Comparison of ENCODE assay signal across 24 cellular contexts in the genomic region with DNA sequence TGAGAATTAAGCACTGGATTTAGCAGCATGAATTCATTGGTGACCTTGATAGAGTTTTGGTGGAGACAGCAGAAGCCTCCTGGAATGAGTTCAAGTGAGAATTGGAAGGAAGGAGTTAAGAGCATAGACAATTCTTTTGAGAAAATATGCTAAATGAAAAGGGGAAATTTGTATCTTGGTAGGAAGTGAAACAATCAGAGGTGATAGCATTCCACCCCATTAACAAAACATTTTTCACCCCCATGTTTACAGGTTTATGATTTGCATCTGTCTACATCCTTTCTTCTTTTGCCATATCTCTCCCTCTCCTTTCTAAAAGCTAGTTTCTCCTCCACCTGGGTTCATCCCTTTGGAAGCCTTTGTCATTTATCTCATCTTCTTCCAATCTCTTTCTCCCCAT. TPM values are rescaled to one million over a fixed set of nuclear protein-coding genes. Genes with fewer than 3 reads are reported as not detected.
DNase-seq lines count a peak whose midpoint lies in the region; ATAC-seq, FAIRE-seq and TF ChIP-seq lines count a peak whose summit lies in the region.
"Had no signal": no experiment of that assay in that cellular context is flagged by ENCODE, and none has a peak within 500 bp of the region (broad histone marks: within the 10 kb centered on the region; RNA-seq: fewer than 3 reads in every experiment).

No MANE protein-coding gene starts in this region.

- ATAC-seq in GM21390 (IDR thresholded peaks at IDR 0.05; ENCODE audit: unreplicated experiment) (peak; percentile 29), HG02759 (IDR thresholded peaks at IDR 0.05; ENCODE audit: unreplicated experiment) (no peak)
- ATAC-seq: HCT116, Panc1, SK-N-SH treated with all-trans-retinoic acid at 6 μM for 48 hours had no signal

- TF ChIP-seq EP300 in SK-N-SH (IDR thresholded peaks at IDR 0.05; ENCODE audit: borderline replicate concordance in 1 of 2, low read depth in 1 of 2, low read length in 1 of 2), result no peak

- H3K9me3 ChIP-seq in A673 (ENCODE audit: low read depth, low read length, poor library complexity, severe bottlenecking) (no peaks in the 10 kb centered on the region), SK-N-SH (no peaks in the 10 kb centered on the region)
- H3K9me3 ChIP-seq: MG63 had no signal

- TF ChIP-seq RAD21 in SK-N-SH (IDR thresholded peaks at IDR 0.05; ENCODE audit: low read length), result no peak

- intact Hi-C loops in A673 (cut with micrococcal nuclease; ENCODE audit: unreplicated experiment), result no loop called here

- BruUV-seq in A673 (replicated peaks; lab: Mats Ljungman, UMichigan), result no TSS peak

- no peaks in the 10 kb centered on the region for H4K20me1 ChIP-seq in SK-N-SH (ENCODE audit: insufficient read depth)

- no peaks in the 10 kb centered on the region for H3K9me2 ChIP-seq in SK-N-SH

- no peaks in the 10 kb centered on the region for H3K27me3 Mint-ChIP-seq in activated naive CD8-positive, alpha-beta T cell treated with anti-CD3 and anti-CD28 coated beads for 36 hours
- H3K27me3 Mint-ChIP-seq: CD8-positive, alpha-beta memory T cell had no signal

- FAIRE-seq in GM18507 (lab: Jason Lieb, UNC), result peak; percentile 24

- H3K36me3 Mint-ChIP-seq in activated naive CD8-positive, alpha-beta T cell treated with anti-CD3 and anti-CD28 coated beads for 36 hours, result peaks cover 2% of the 10 kb centered on the region

- no peak overlapping the region for H3K4me3 Mint-ChIP-seq in activated naive CD8-positive, alpha-beta T cell treated with anti-CD3 and anti-CD28 coated beads for 36 hours
- H3K4me3 Mint-ChIP-seq: CD8-positive, alpha-beta memory T cell had no signal

- H3K27ac ChIP-seq in A673 (ENCODE audit: low read depth, low read length, poor library complexity, severe bottlenecking), result no peak overlapping the region
- no peak overlapping the region for H3K27ac ChIP-seq in SK-N-SH (ENCODE audit: low read depth in 2 of 2, low read length in 1 of 2)
- H3K27ac ChIP-seq: 22Rv1, C4-2B had no signal

- H3K27me3 ChIP-seq in A673 (replicated peaks; ENCODE audit: insufficient read depth, low read depth, low read length, poor library complexity) (no peaks in the 10 kb centered on the region), SK-N-SH (ENCODE audit: insufficient read depth) (no peaks in the 10 kb centered on the region)
- H3K27me3 ChIP-seq: MG63 had no signal

- no peak overlapping the region for H3K4me2 ChIP-seq in SK-N-SH

- no peak overlapping the region for H3K9ac ChIP-seq in SK-N-SH

- H3K4me1 ChIP-seq in A673 (ENCODE audit: insufficient read depth, low read length, poor library complexity, severe bottlenecking) (peaks cover 10% of the 10 kb centered on the region), SK-N-SH (ENCODE audit: control insufficient read depth in 1 of 2, insufficient read depth in 2 of 2, low read depth in 1 of 2, low read length in 1 of 2) (no peaks in the 10 kb centered on the region; a peak in 1 of 4 replicates)

- no peaks in the 10 kb centered on the region for H3K36me3 ChIP-seq in A673 (ENCODE audit: insufficient read depth, low read length, poor library complexity, severe bottlenecking)
- H3K36me3 ChIP-seq in SK-N-SH (replicated peaks in 1 of 2; ENCODE audit: control insufficient read depth in 1 of 2, insufficient read depth in 2 of 2, low read length in 1 of 2), result no peaks in the 10 kb centered on the region
- H3K36me3 ChIP-seq: MG63 had no signal

- no peaks in the 10 kb centered on the region for H3F3A ChIP-seq in SK-N-SH (replicated peaks; ENCODE audit: insufficient read depth)

- CTCF ChIA-PET in A673 (lab: Charles Lee), result no interaction called here
- CTCF ChIA-PET in SK-N-SH (lab: Yijun Ruan, JAX), result no interaction called here

- H3K79me2 ChIP-seq in SK-N-SH (ENCODE audit: insufficient read depth), result no peaks in the 10 kb centered on the region

- POLR2A ChIA-PET in A673 (lab: Charles Lee; ENCODE audit: low non-redundant PET), result no interaction called here
- POLR2A ChIA-PET in SK-N-SH (lab: Yijun Ruan, JAX), result no interaction called here

- H3K27ac Mint-ChIP-seq in activated naive CD8-positive, alpha-beta T cell treated with anti-CD3 and anti-CD28 coated beads for 36 hours, result no peak overlapping the region
- H3K27ac Mint-ChIP-seq: CD8-positive, alpha-beta memory T cell had no signal

- TF ChIP-seq CTCF in A673 (conservative IDR thresholded peaks at IDR 0.05; ENCODE audit: low read depth, low read length) (no peak), SK-N-SH (IDR thresholded peaks at IDR 0.05) (no peak)

- no peak overlapping the region for H2AFZ ChIP-seq in SK-N-SH (ENCODE audit: low read depth)

- peaks cover 4% of the 10 kb centered on the region for H3K9me3 Mint-ChIP-seq in activated naive CD8-positive, alpha-beta T cell treated with anti-CD3 and anti-CD28 coated beads for 36 hours

- H3K4me1 Mint-ChIP-seq in activated naive CD8-positive, alpha-beta T cell treated with anti-CD3 and anti-CD28 coated beads for 36 hours, result peaks cover 3% of the 10 kb centered on the region

- H3K4me3 ChIP-seq in A673 (ENCODE audit: low read depth, low read length, poor library complexity, severe bottlenecking) (no peak overlapping the region), SK-N-SH (ENCODE audit: low read depth in 2 of 2, low read length in 1 of 2) (no peak overlapping the region)
- H3K4me3 ChIP-seq: MG63 had no signal

- peak; percentile 16 for DNase-seq in A673 (ENCODE audit: low spot score)
- no peak for DNase-seq in GM18507 (ENCODE audit: extremely low spot score, insufficient read length, low read depth)
- DNase-seq in NCI-H82 treated with DMSO at 0.1 percent for 48 hours (lab: John Stamatoyannopoulos, UW; ENCODE audit: unreplicated experiment), result peak; percentile 81
- no peak for DNase-seq in activated naive CD8-positive, alpha-beta T cell treated with anti-CD3 and anti-CD28 coated beads for 36 hours
- DNase-seq in midbrain (lab: John Stamatoyannopoulos, UW), result no peak
- DNase-seq in SK-N-SH, result no peak
- DNase-seq: Calu3; CD8-positive, alpha-beta memory T cell; EL; GF-D8; GOT3; MG63; NCI-H1417; NCI-H187; NCI-H446; NCI-H526 treated with DMSO at 0.1 percent for 48 hours; SIG-M5 had no signal

TF ChIP-seq in SK-N-SH, 30 proteins besides CTCF, POLR2A, EP300 and RAD21 (continues in another document):
- no peak for TF ChIP-seq PBX3 (IDR thresholded peaks at IDR 0.05)
- no peak for TF ChIP-seq SMC3 (IDR thresholded peaks at IDR 0.05; ENCODE audit: low read depth, low read length)
- TF ChIP-seq FOSL2 (IDR thresholded peaks at IDR 0.05; ENCODE audit: borderline replicate concordance, low read depth), result no peak
- no peak for TF ChIP-seq RFX5 (IDR thresholded peaks at IDR 0.05; ENCODE audit: low read length)
- no peak for TF ChIP-seq RCOR1 (IDR thresholded peaks at IDR 0.05; ENCODE audit: low read length)
- TF ChIP-seq JUND (IDR thresholded peaks at IDR 0.05), result no peak
- TF ChIP-seq FOXM1 (IDR thresholded peaks at IDR 0.05; ENCODE audit: low read depth), result no peak
- TF ChIP-seq SIN3A (IDR thresholded peaks at IDR 0.05; ENCODE audit: borderline replicate concordance, low read depth, low read length), result no peak
- TF ChIP-seq GATA2 (CRISPR knock-in tag; IDR thresholded peaks at IDR 0.05), result no peak
- TF ChIP-seq NFIC (IDR thresholded peaks at IDR 0.05; ENCODE audit: borderline replicate concordance), result no peak
- no peak for TF ChIP-seq USF2 (IDR thresholded peaks at IDR 0.05; ENCODE audit: borderline replicate concordance, low read depth, low read length)
- TF ChIP-seq CHD2 (IDR thresholded peaks at IDR 0.05; ENCODE audit: low read length, partially characterized antibody), result no peak
- TF ChIP-seq ELF1 (IDR thresholded peaks at IDR 0.05), result no peak
- TF ChIP-seq MXI1 (IDR thresholded peaks at IDR 0.05; ENCODE audit: low read depth, low read length), result no peak
- no peak for TF ChIP-seq TEAD4 (IDR thresholded peaks at IDR 0.05; ENCODE audit: borderline replicate concordance, insufficient read depth)
- TF ChIP-seq, protein P1, sequence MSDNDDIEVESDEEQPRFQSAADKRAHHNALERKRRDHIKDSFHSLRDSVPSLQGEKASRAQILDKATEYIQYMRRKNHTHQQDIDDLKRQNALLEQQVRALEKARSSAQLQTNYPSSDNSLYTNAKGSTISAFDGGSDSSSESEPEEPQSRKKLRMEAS (IDR thresholded peaks at IDR 0.05; ENCODE audit: low read depth), result no peak

RNA-seq across cellular contexts. Expression of gene LNX2, which starts 27.5 kb away (rescaled TPM):
- 5.9 and 6.4 TPM in 2 replicates for total RNA-seq in A673 (2021)
- 1 to 10 TPM; 3.8 to 4.0 TPM for total RNA-seq in activated naive CD8-positive, alpha-beta T cell treated with anti-CD3 and anti-CD28 coated beads for 36 hours
- polyA plus RNA-seq in SK-N-SH (2012; rRNA removed), result 3.7 and 4.6 TPM in 2 replicates
- polyA plus RNA-seq in SK-N-SH (2012; cell fraction: cytosol; rRNA removed), result 4.8 and 5.0 TPM in 2 replicates
- polyA plus RNA-seq in SK-N-SH (2012; cell fraction: nucleus; rRNA removed), result 2.5 and 3.7 TPM in 2 replicates

RNA-seq across cellular contexts. Expression of gene POLR1D, which starts 28.8 kb away (rescaled TPM):
- 116 and 118 TPM in 2 replicates for total RNA-seq in A673 (2021)
- total RNA-seq in activated naive CD8-positive, alpha-beta T cell treated with anti-CD3 and anti-CD28 coated beads for 36 hours, result 100 to 1,000 TPM; 162 to 165 TPM
- polyA plus RNA-seq in SK-N-SH (2012; rRNA removed), result 143 and 150 TPM in 2 replicates
- polyA plus RNA-seq in SK-N-SH (2012; cell fraction: cytosol; rRNA removed), result 165 and 183 TPM in 2 replicates
- polyA plus RNA-seq in SK-N-SH (2012; cell fraction: nucleus; rRNA removed), result 92.1 and 115 TPM in 2 replicates

Comparison
In these comparisons a context has a peak if more than half of its experiments do, and no peak if none do; other contexts are left out.
1. DNase-seq: peak in A673 (single experiment) and NCI-H82 treated with DMSO at 0.1 percent for 48 hours (single experiment); none in GM18507 (single experiment), activated naive CD8-positive, alpha-beta T cell treated with anti-CD3 and anti-CD28 coated beads for 36 hours (single experiment), midbrain (single experiment) and SK-N-SH (single experiment).